ENCODE assay signal across 28 cellular contexts in genomic region chr22:19786264-19786585, GRCh38. TPM values are rescaled to one million over a fixed set of nuclear protein-coding genes. Genes with fewer than 3 reads are reported as not detected.
"Had no signal": no experiment of that assay in that cellular context is flagged by ENCODE, and none has a peak within 500 bp of the region (broad histone marks: within the 10 kb centered on the region; RNA-seq: fewer than 3 reads in every experiment).

No MANE protein-coding gene starts in this region.

- H3K27ac ChIP-seq: body of pancreas, colonic mucosa, epithelial cell of prostate, esophagus squamous epithelium, gastroesophageal sphincter, heart right ventricle had no signal

- H3K4me3 ChIP-seq: body of pancreas, colonic mucosa, esophagus squamous epithelium, gastroesophageal sphincter, heart right ventricle had no signal

- H3K4me1 ChIP-seq: body of pancreas, colonic mucosa, gastroesophageal sphincter, heart right ventricle had no signal

- FAIRE-seq: endometrium, endothelial cell of umbilical vein had no signal

- H3K27me3 ChIP-seq: colonic mucosa had no signal

- ATAC-seq: activated T-cell treated with anti-CD3 and anti-CD28 coated beads, Interleukin-2, amount 50 U/mL, for 4 hours; activated T-helper 17 cell treated with anti-CD3 and anti-CD28 coated beads, Interleukin-2, amount 50 U/mL, for 72 hours; body of pancreas; gastroesophageal sphincter; WTC11 had no signal

- H3K36me3 ChIP-seq: colonic mucosa had no signal

- DNase-seq: activated CD4-positive, alpha-beta memory T cell treated with anti-CD3 and anti-CD28 coated beads, Interleukin-2, amount 10 ng/mL, durations not matched to agents 7 days and 5 days; activated CD4-positive, alpha-beta T cell treated with anti-CD3 and anti-CD28 coated beads for 1 hour; activated CD4-positive, alpha-beta T cell treated with anti-CD3 and anti-CD28 coated beads for 4 hours; activated CD4-positive, alpha-beta T cell treated with anti-CD3 and anti-CD28 coated beads, Interleukin-2, amount 10 ng/mL, durations not matched to agents 7 days and 5 days; activated CD4-positive, alpha-beta T cell treated with anti-CD3 and anti-CD28 coated beads, Interleukin-2, amount 50 U/mL, for 4 hours; activated effector memory CD4-positive, alpha-beta T cell treated with Interleukin-2 at 50 U/mL for 16 hours; activated gamma-delta T cell treated with Interleukin-2 at 50 U/mL for 16 hours; activated naive CD4-positive, alpha-beta T cell treated with anti-CD3 and anti-CD28 coated beads, Interleukin-2, amount 50 U/mL, for 16 hours; activated naive CD4-positive, alpha-beta T cell treated with Interleukin-2 at 50 U/mL for 16 hours; activated T-cell treated with anti-CD3 and anti-CD28 coated beads, Interleukin-2, amount 50 U/mL, for 4 hours; amniotic stem cell; anterior cingulate cortex; body of pancreas; caudate nucleus; colonic mucosa; effector CD8-positive, alpha-beta T cell; esophagus squamous epithelium; foreskin melanocyte; heart right ventricle; T-helper 2 cell had no signal

- H3K9me3 ChIP-seq: body of pancreas, colonic mucosa had no signal

RNA-seq across cellular contexts. Expression of gene TBX1, which starts 25.6 kb away (rescaled TPM):
- total RNA-seq: activated CD4-positive, alpha-beta memory T cell treated with anti-CD3 and anti-CD28 coated beads, Interleukin-2, amount 10 ng/mL, durations not matched to agents 7 days and 5 days; activated CD4-positive, alpha-beta T cell treated with anti-CD3 and anti-CD28 coated beads, Interleukin-2, amount 10 ng/mL, durations not matched to agents 7 days and 5 days; activated T-cell treated with anti-CD3 and anti-CD28 coated beads, Interleukin-2, amount 50 U/mL, for 4 hours; activated T-helper 17 cell treated with anti-CD3 and anti-CD28 coated beads, Interleukin-2, amount 50 U/mL, for 72 hours; fibroblast of lung; T-helper 1 cell treated with Interleukin-12 subunit alpha and Interleukin-12 subunit beta and Interleukin-4 antibody, amounts not matched to agents 30 ng/mL and 1 ng/mL, for 36 hours had no signal
- polyA plus RNA-seq: fibroblast of lung had no signal
